In genomic region chr1:212557739-212558664, GRCh38 we compare ENCODE assay signal across 1 cellular context.
TF ChIP-seq lines count a peak whose summit lies in the region.

No MANE protein-coding gene starts in this region.

TF ChIP-seq in GM12878, 131 proteins besides CTCF, POLR2A, EP300 and RAD21 (continued from another document):
- TF ChIP-seq SMARCA5 (IDR thresholded peaks at IDR 0.05) (0 out of 2 replicates have a peak, but pooled peaks have one; percentile 14), JUNB (IDR thresholded peaks at IDR 0.05) (no peak), ESRRA (IDR thresholded peaks at IDR 0.05; ENCODE audit: low read length) (peak; percentile 69; the same call in 1 of the 2 replicates), NR2C2 (IDR thresholded peaks at IDR 0.05; ENCODE audit: borderline replicate concordance, control insufficient read depth, insufficient read length, low read depth) (no peak), HSF1 (IDR thresholded peaks at IDR 0.05; ENCODE audit: low read depth, low read length) (peak; percentile 59; the same call in 1 of the 2 replicates), NBN (IDR thresholded peaks at IDR 0.05) (peak; percentile 9; the same call in 1 of the 2 replicates), EGR1 (IDR thresholded peaks at IDR 0.05; ENCODE audit: borderline replicate concordance in 1 of 2, low read depth in 2 of 2, low read length in 2 of 2) (0 out of 3 replicates have a peak, but pooled peaks of 1 of the 2 experiments have one; percentile 5), TARDBP (IDR thresholded peaks at IDR 0.05; ENCODE audit: borderline replicate concordance) (no peak), ZBTB11 (CRISPR knock-in tag; IDR thresholded peaks at IDR 0.05) (peak; percentile 10; the same call in 1 of the 2 replicates)
TF ChIP-seq in GM12878: peak in this region for 7.
